12 cellular contexts compared by ENCODE assay signal in genomic region chr3:71511037-71511436, GRCh38.
A peak's percentile ranks its signal among the peaks of the same experiment; 100 is the strongest.
DNase-seq lines count a peak whose midpoint lies in the region; ATAC-seq, FAIRE-seq and TF ChIP-seq lines count a peak whose summit lies in the region.
"Had no signal": no experiment of that assay in that cellular context is flagged by ENCODE, and none has a peak within 500 bp of the region (broad histone marks: within the 10 kb centered on the region; RNA-seq: fewer than 3 reads in every experiment).

No MANE protein-coding gene starts in this region.

- DNase-seq in EH (ENCODE audit: low read depth), result peak; percentile 97
- peak; percentile 38 for DNase-seq in endothelial cell of umbilical vein (ENCODE audit: low read depth, low spot score)
- DNase-seq in osteoblast (ENCODE audit: insufficient read length, low spot score, missing footprints), result peak; percentile 85
- no peak for DNase-seq in mucosa of descending colon
- no peak for DNase-seq in cardiac septum (ENCODE audit: low spot score)
- DNase-seq in G401 (ENCODE audit: low spot score), result no peak
- DNase-seq: cerebellar nuclear complex, DMS79 treated with DMSO at 0.1 percent for 48 hours had no signal

- no peak overlapping the region for H2AFZ ChIP-seq in OCI-LY1 (ENCODE audit: low read length)
- no peak overlapping the region for H2AFZ ChIP-seq in endothelial cell of umbilical vein (ENCODE audit: low read depth, low read length)
- H2AFZ ChIP-seq in osteoblast (ENCODE audit: low read length), result no peak overlapping the region

- H3K4me2 ChIP-seq in OCI-LY1 (ENCODE audit: low read length), result peak overlapping the region; percentile 48
- H3K4me2 ChIP-seq in endothelial cell of umbilical vein (ENCODE audit: insufficient read depth, low read length), result no peak overlapping the region
- H3K4me2 ChIP-seq in osteoblast (ENCODE audit: insufficient read depth, low read length), result peak overlapping the region; percentile 57

- intact Hi-C loops in endothelial cell of umbilical vein (cut with micrococcal nuclease) (loop anchor here (5.0 kb wide), 1 partner anchor 504 kb away; no protein-coding TSS in a partner anchor), mucosa of descending colon (cut with DNase I, micrococcal nuclease) (no loop called here), cardiac septum (cut with DNase I) (no loop called here)

- H3K9ac ChIP-seq in OCI-LY1 (ENCODE audit: low read length), result peak overlapping the region; percentile 15; the same call in 1 of the 2 replicates
- no peak overlapping the region for H3K9ac ChIP-seq in endothelial cell of umbilical vein (replicated peaks; ENCODE audit: extremely low read depth, insufficient read depth, low read length)

- no peak for FAIRE-seq in endothelial cell of umbilical vein (lab: Jason Lieb, UNC)

- H3K79me2 ChIP-seq in OCI-LY1 (ENCODE audit: insufficient read depth, low read length), result peaks cover 77% of the 10 kb centered on the region
- no peaks in the 10 kb centered on the region for H3K79me2 ChIP-seq in endothelial cell of umbilical vein (ENCODE audit: control insufficient read depth, insufficient read depth, low read length)
- peaks cover 76% of the 10 kb centered on the region for H3K79me2 ChIP-seq in osteoblast (ENCODE audit: insufficient read depth, low read length)

- H4K20me1 ChIP-seq in OCI-LY1 (ENCODE audit: insufficient read depth, low read length) (no peaks in the 10 kb centered on the region), endothelial cell of umbilical vein (replicated peaks; ENCODE audit: control insufficient read depth, extremely low read depth, insufficient read depth, low read length) (no peaks in the 10 kb centered on the region), osteoblast (ENCODE audit: insufficient read depth, low read length) (no peaks in the 10 kb centered on the region)

- in situ Hi-C loops in G401 (cut with HindIII; ENCODE audit: low sequenced_read_pairs), result no loop called here

- no peaks in the 10 kb centered on the region for H3F3A ChIP-seq in OCI-LY1 (ENCODE audit: insufficient read depth, low read length)

- H3K36me3 ChIP-seq in OCI-LY1 (ENCODE audit: insufficient read depth, low read length) (peaks cover 4% of the 10 kb centered on the region), endothelial cell of umbilical vein (ENCODE audit: control insufficient read depth in 2 of 2, extremely low read depth in 1 of 2, insufficient read depth in 2 of 2, low read length in 2 of 2) (no peaks in the 10 kb centered on the region), osteoblast (ENCODE audit: insufficient read depth, low read length) (no peaks in the 10 kb centered on the region), mucosa of descending colon (ENCODE audit: low read depth) (no peaks in the 10 kb centered on the region)

- dilution Hi-C loops in endothelial cell of umbilical vein (cut with MboI; ENCODE audit: extremely low pct_ligation_motif_present, low sequenced_read_pairs), result no loop called here

- TF ChIP-seq CTCF in OCI-LY1 (IDR thresholded peaks at IDR 0.05; ENCODE audit: low read length), result no peak
- TF ChIP-seq CTCF in endothelial cell of umbilical vein (IDR thresholded peaks at IDR 0.05; ENCODE audit: extremely low read depth in 1 of 2, insufficient read depth in 1 of 2, low read depth in 1 of 2, low read length in 2 of 2), result no peak
- no peak for TF ChIP-seq CTCF in osteoblast (IDR thresholded peaks at IDR 0.05; ENCODE audit: extremely low read depth, low read depth, low read length)
- TF ChIP-seq CTCF in mucosa of descending colon (IDR thresholded peaks at IDR 0.05), result no peak

- BruUV-seq in endothelial cell of umbilical vein (replicated peaks; lab: Mats Ljungman, UMichigan), result no TSS peak

- no peaks in the 10 kb centered on the region for H3K27me3 ChIP-seq in OCI-LY1 (ENCODE audit: insufficient read depth, low read length)
- no peaks in the 10 kb centered on the region for H3K27me3 ChIP-seq in endothelial cell of umbilical vein (ENCODE audit: control insufficient read depth in 2 of 2, insufficient read depth in 2 of 2, low read length in 2 of 2)
- no peaks in the 10 kb centered on the region for H3K27me3 ChIP-seq in osteoblast (ENCODE audit: insufficient read depth, low read length)

- CTCF ChIA-PET in endothelial cell of umbilical vein (lab: Charles Lee), result interaction anchor here (0.5 to 2.1 kb wide), 18 partner anchors 11 to 961 kb away, joined by 3 to 25 read pairs (median 4); partner anchors contain the start of gene FOXP1

- H3K9me3 ChIP-seq in OCI-LY1 (ENCODE audit: low read length) (no peaks in the 10 kb centered on the region), endothelial cell of umbilical vein (replicated peaks; ENCODE audit: control insufficient read depth, insufficient read depth, low read length) (no peaks in the 10 kb centered on the region), osteoblast (ENCODE audit: low read depth, low read length) (no peaks in the 10 kb centered on the region), mucosa of descending colon (no peaks in the 10 kb centered on the region)

- peak overlapping the region; percentile 58 for H3K27ac ChIP-seq in OCI-LY1 (ENCODE audit: low read depth, low read length, poor library complexity, severe bottlenecking)
- H3K27ac ChIP-seq in endothelial cell of umbilical vein (ENCODE audit: insufficient read depth, low read depth, low read length), result no peak overlapping the region
- H3K27ac ChIP-seq in osteoblast (ENCODE audit: low read depth, low read length), result peak overlapping the region; percentile 84

- no peaks in the 10 kb centered on the region for H3K9me1 ChIP-seq in endothelial cell of umbilical vein (replicated peaks; ENCODE audit: control insufficient read depth, extremely low read depth, insufficient read depth, low read length)

- ATAC-seq in mucosa of descending colon (no peak), HG03460 (IDR thresholded peaks at IDR 0.05; ENCODE audit: unreplicated experiment) (no peak)
- ATAC-seq: HCT116, Right ventricle myocardium inferior had no signal

- no peaks in the 10 kb centered on the region for H3K9me2 ChIP-seq in OCI-LY1 (ENCODE audit: low read depth, low read length)

- peaks cover 54% of the 10 kb centered on the region for H3K4me1 ChIP-seq in OCI-LY1 (ENCODE audit: insufficient read depth, low read length, severe bottlenecking)
- H3K4me1 ChIP-seq in endothelial cell of umbilical vein (ENCODE audit: control insufficient read depth, extremely low read depth, insufficient read depth, low read length), result peaks cover 16% of the 10 kb centered on the region
- H3K4me1 ChIP-seq in osteoblast (ENCODE audit: insufficient read depth, low read length), result peaks cover 54% of the 10 kb centered on the region
- peaks cover 10% of the 10 kb centered on the region for H3K4me1 ChIP-seq in mucosa of descending colon (ENCODE audit: low read depth)

- H3K4me3 ChIP-seq in OCI-LY1 (ENCODE audit: low read depth, low read length, poor library complexity, severe bottlenecking) (peak overlapping the region; percentile 3), endothelial cell of umbilical vein (replicated peaks in 1 of 3; ENCODE audit: insufficient read depth in 1 of 3, low read depth in 1 of 3, low read length in 3 of 3) (no peak overlapping the region), osteoblast (ENCODE audit: insufficient read depth, low read length) (no peak overlapping the region), mucosa of descending colon (no peak overlapping the region)

- POLR2A ChIA-PET in endothelial cell of umbilical vein (lab: Charles Lee), result interaction anchor here (0.8 kb wide), 1 partner anchor 44 kb away, joined by 3 read pairs; no protein-coding TSS in a partner anchor

- no peak for TF ChIP-seq POLR2A in endothelial cell of umbilical vein (IDR thresholded peaks at IDR 0.05; ENCODE audit: low read depth, low read length)

TF ChIP-seq in endothelial cell of umbilical vein, 7 proteins besides CTCF, POLR2A, EP300 and RAD21:
- no peak for TF ChIP-seq EZH2 (IDR thresholded peaks at IDR 0.05; ENCODE audit: borderline replicate concordance, low read depth, low read length, severe bottlenecking)

Comparison
In these comparisons a context has a peak if more than half of its experiments do, and no peak if none do; other contexts are left out.
1. DNase-seq: peak in EH (single experiment), endothelial cell of umbilical vein (single experiment) and osteoblast (single experiment); none in mucosa of descending colon (0 of 3), cardiac septum (single experiment) and G401 (single experiment).